ENCODE assay signal across 10 cellular contexts in genomic region chr15:52463638-52464037, GRCh38.
DNase-seq lines count a peak whose midpoint lies in the region; ATAC-seq, FAIRE-seq and TF ChIP-seq lines count a peak whose summit lies in the region.
"Had no signal": no experiment of that assay in that cellular context is flagged by ENCODE, and none has a peak within 500 bp of the region (broad histone marks: within the 10 kb centered on the region; RNA-seq: fewer than 3 reads in every experiment).

No MANE protein-coding gene starts in this region.

- H2AFZ ChIP-seq in HepG2 (ENCODE audit: low read length) = no peak overlapping the region
- no peak overlapping the region for H2AFZ ChIP-seq in SK-N-SH (ENCODE audit: low read depth)

- ATAC-seq in HepG2 = no peak
- no peak for ATAC-seq in right lobe of liver
- no peak for ATAC-seq in stimulated activated naive CD8-positive, alpha-beta T cell treated with anti-CD3 and anti-CD28 coated beads, Interleukin-15, Interleukin-2, amounts not matched to agents 100 U/mL and 50 U/mL, for 24 hours
- no peak for ATAC-seq in upper lobe of right lung

- TF ChIP-seq EP300 in HepG2 (IDR thresholded peaks at IDR 0.05; ENCODE audit: low read depth in 2 of 2, low read length in 2 of 2) (no peak), HepG2 (CRISPR knock-in tag; IDR thresholded peaks at IDR 0.05; ENCODE audit: borderline replicate concordance) (no peak), SK-N-SH (IDR thresholded peaks at IDR 0.05; ENCODE audit: borderline replicate concordance in 1 of 2, low read depth in 1 of 2, low read length in 1 of 2) (no peak)

- in situ Hi-C loops in HepG2 (cut with HindIII; ENCODE audit: extremely low pct_ligation_motif_present, low pct_unique_long_range_greater_than_20kb) = no loop called here

- TF ChIP-seq POLR2A in HepG2 (IDR thresholded peaks at IDR 0.05; ENCODE audit: insufficient read depth in 1 of 2, low read depth in 2 of 2, low read length in 2 of 2) = no peak
- no peak for TF ChIP-seq POLR2A in right lobe of liver (IDR thresholded peaks at IDR 0.05)

- H3K4me1 ChIP-seq in HepG2 (ENCODE audit: insufficient read depth, low read length) = no peaks in the 10 kb centered on the region
- no peaks in the 10 kb centered on the region for H3K4me1 ChIP-seq in right lobe of liver
- H3K4me1 ChIP-seq in SK-N-SH (ENCODE audit: control insufficient read depth in 1 of 2, insufficient read depth in 2 of 2, low read depth in 1 of 2, low read length in 1 of 2) = peaks cover 3 to 9% of the 10 kb centered on the region in 2 experiments; a peak in 2 of 4 replicates
- peaks cover 5% of the 10 kb centered on the region for H3K4me1 ChIP-seq in upper lobe of right lung
- H3K4me1 ChIP-seq in colonic mucosa = no peaks in the 10 kb centered on the region

- DNase-seq in HepG2 (ENCODE audit: low spot score) = no peak
- DNase-seq in right lobe of liver = no peak
- DNase-seq in SK-N-SH = no peak
- peak; percentile 31 for DNase-seq in fibroblast of peridontal ligament (ENCODE audit: extremely low read depth)
- DNase-seq in stimulated activated naive CD8-positive, alpha-beta T cell treated with anti-CD3 and anti-CD28 coated beads, Interleukin-15, Interleukin-2, amounts not matched to agents 100 U/mL and 50 U/mL, for 24 hours = no peak
- no peak for DNase-seq in upper lobe of right lung
- no peak for DNase-seq in colonic mucosa
- DNase-seq in AG20443 (ENCODE audit: low spot score) = no peak
- DNase-seq: activated T-cell treated with anti-CD3 and anti-CD28 coated beads, Interleukin-2, amount 50 U/mL, for 1 hour had no signal

- no TSS peak for BruUV-seq in HepG2 (replicated peaks; lab: Mats Ljungman, UMichigan)

- H3K79me2 ChIP-seq in HepG2 (ENCODE audit: insufficient read depth, low read length) (no peaks in the 10 kb centered on the region), SK-N-SH (ENCODE audit: insufficient read depth) (peaks cover 8% of the 10 kb centered on the region; the same call in 1 of the 2 replicates)

- H3K9me3 ChIP-seq in HepG2 (ENCODE audit: low read length) (no peaks in the 10 kb centered on the region), right lobe of liver (no peaks in the 10 kb centered on the region), SK-N-SH (no peaks in the 10 kb centered on the region), upper lobe of right lung (no peaks in the 10 kb centered on the region), colonic mucosa (no peaks in the 10 kb centered on the region)

- TF ChIP-seq RAD21 in HepG2 (CRISPR knock-in tag; IDR thresholded peaks at IDR 0.05) = no peak
- peak; percentile 32 for TF ChIP-seq RAD21 in SK-N-SH (IDR thresholded peaks at IDR 0.05; ENCODE audit: low read length)

- intact Hi-C loops in HepG2 (cut with micrococcal nuclease; ENCODE audit: unreplicated experiment) = loop anchor here (2.0 kb wide), 1 partner anchor 207 kb away; no protein-coding TSS in a partner anchor
- intact Hi-C loops in right lobe of liver (cut with DNase I) = no loop called here
- intact Hi-C loops in upper lobe of right lung (cut with DNase I) = no loop called here
- intact Hi-C loops in colonic mucosa (cut with DNase I) = no loop called here

- no peaks in the 10 kb centered on the region for H3K9me2 ChIP-seq in SK-N-SH

- TF ChIP-seq CTCF in HepG2 (CRISPR knock-in tag; IDR thresholded peaks at IDR 0.05) = peak; percentile 35
- no peak for TF ChIP-seq CTCF in right lobe of liver (IDR thresholded peaks at IDR 0.05)
- peak; percentile 36; the same call in 1 of the 2 replicates for TF ChIP-seq CTCF in SK-N-SH (IDR thresholded peaks at IDR 0.05)
- no peak for TF ChIP-seq CTCF in upper lobe of right lung (IDR thresholded peaks at IDR 0.05)
- TF ChIP-seq CTCF in colonic mucosa (IDR thresholded peaks at IDR 0.05) = no peak

- H3K36me3 ChIP-seq in HepG2 (replicated peaks in 1 of 2; ENCODE audit: control insufficient read depth in 1 of 2, insufficient read depth in 2 of 2, low read length in 2 of 2) (no peaks in the 10 kb centered on the region), right lobe of liver (no peaks in the 10 kb centered on the region), SK-N-SH (replicated peaks in 1 of 2; ENCODE audit: control insufficient read depth in 1 of 2, insufficient read depth in 2 of 2, low read length in 1 of 2) (no peaks in the 10 kb centered on the region), upper lobe of right lung (no peaks in the 10 kb centered on the region), colonic mucosa (no peaks in the 10 kb centered on the region)

- H3K27me3 ChIP-seq in HepG2 (ENCODE audit: control insufficient read depth in 1 of 2, insufficient read depth in 2 of 2, low read length in 2 of 2) (no peaks in the 10 kb centered on the region), right lobe of liver (no peaks in the 10 kb centered on the region), SK-N-SH (ENCODE audit: insufficient read depth) (no peaks in the 10 kb centered on the region), upper lobe of right lung (no peaks in the 10 kb centered on the region), colonic mucosa (no peaks in the 10 kb centered on the region)

- FAIRE-seq in HepG2 (lab: Jason Lieb, UNC) = no peak

- H4K20me1 ChIP-seq in HepG2 (ENCODE audit: insufficient read depth, low read length) (no peaks in the 10 kb centered on the region), SK-N-SH (ENCODE audit: insufficient read depth) (no peaks in the 10 kb centered on the region)

- H3K4me2 ChIP-seq in HepG2 (ENCODE audit: low read depth, low read length) (no peak overlapping the region), SK-N-SH (no peak overlapping the region; the same call in 1 of the 2 replicates)

- no peak overlapping the region for H3K4me3 ChIP-seq in HepG2 (replicated peaks in 1 of 3; ENCODE audit: insufficient read depth in 1 of 3, low read depth in 2 of 3, low read length in 3 of 3)
- no peak overlapping the region for H3K4me3 ChIP-seq in right lobe of liver
- no peak overlapping the region for H3K4me3 ChIP-seq in SK-N-SH (ENCODE audit: low read depth in 2 of 2, low read length in 1 of 2)
- H3K4me3 ChIP-seq in upper lobe of right lung = no peak overlapping the region
- H3K4me3 ChIP-seq in colonic mucosa = no peak overlapping the region

- POLR2A ChIA-PET in HepG2 (lab: Yijun Ruan, JAX) = no interaction called here
- POLR2A ChIA-PET in SK-N-SH (lab: Yijun Ruan, JAX) = no interaction called here

- H3K27ac ChIP-seq in HepG2 (ENCODE audit: extremely low read length, insufficient read depth, low read length) (no peak overlapping the region), right lobe of liver (no peak overlapping the region), SK-N-SH (ENCODE audit: low read depth in 2 of 2, low read length in 1 of 2) (no peak overlapping the region), upper lobe of right lung (no peak overlapping the region), colonic mucosa (no peak overlapping the region)
- H3K27ac ChIP-seq: HL-60 had no signal

- CTCF ChIA-PET in HepG2 (lab: Yijun Ruan, JAX; ENCODE audit: low intra/inter-chr PET ratio, low total read pairs) (no interaction called here), SK-N-SH (lab: Yijun Ruan, JAX) (interaction anchor here (1.2 kb wide), 1 partner anchor 132 kb away, joined by 3 read pairs; no protein-coding TSS in a partner anchor)

- H3K9ac ChIP-seq in HepG2 (ENCODE audit: insufficient read depth, low read depth, low read length) = no peak overlapping the region
- no peak overlapping the region for H3K9ac ChIP-seq in SK-N-SH
- H3K9ac ChIP-seq in colonic mucosa (ENCODE audit: low read depth in 2 of 2, low read length in 2 of 2) = peak overlapping the region in 1 of 2 donors; percentile 35

- no peaks in the 10 kb centered on the region for H3F3A ChIP-seq in SK-N-SH (replicated peaks; ENCODE audit: insufficient read depth)

TF ChIP-seq in HepG2, 621 proteins besides CTCF, POLR2A, EP300 and RAD21:
- TF ChIP-seq ZNF747 (CRISPR knock-in tag; IDR thresholded peaks at IDR 0.05; ENCODE audit: borderline replicate concordance) (no peak), STAG1 (CRISPR knock-in tag; IDR thresholded peaks at IDR 0.05) (peak; percentile 47)

TF ChIP-seq in SK-N-SH, 30 proteins besides CTCF, POLR2A, EP300 and RAD21:
- TF ChIP-seq POLR2AphosphoS5 (IDR thresholded peaks at IDR 0.05; ENCODE audit: low read depth, low read length) = no peak
- TF ChIP-seq MEF2A (IDR thresholded peaks at IDR 0.05; ENCODE audit: borderline replicate concordance, low read depth) = no peak
- TF ChIP-seq RCOR1 (IDR thresholded peaks at IDR 0.05; ENCODE audit: low read length) = no peak
- TF ChIP-seq SMC3 (IDR thresholded peaks at IDR 0.05; ENCODE audit: low read depth, low read length) = no peak
- TF ChIP-seq TAF1 (IDR thresholded peaks at IDR 0.05; ENCODE audit: borderline replicate concordance, low read depth, low read length) = no peak
- no peak for TF ChIP-seq GABPA (IDR thresholded peaks at IDR 0.05; ENCODE audit: low read depth)
- no peak for TF ChIP-seq MAX (IDR thresholded peaks at IDR 0.05; ENCODE audit: low read depth)
- TF ChIP-seq FOXJ3 (CRISPR knock-in tag; IDR thresholded peaks at IDR 0.05) = no peak
- TF ChIP-seq MXI1 (IDR thresholded peaks at IDR 0.05; ENCODE audit: low read depth, low read length) = no peak

Comparison
In these comparisons a context has a peak if more than half of its experiments do, and no peak if none do; other contexts are left out.
1. CTCF ChIP-seq: peak in HepG2 (single experiment) and SK-N-SH (single experiment); none in right lobe of liver (0 of 4), upper lobe of right lung (single experiment) and colonic mucosa (single experiment).
2. Of the 25 proteins assayed by ChIP-seq in both HepG2 and SK-N-SH: peak only in HepG2: none; only in SK-N-SH: RAD21; in both: CTCF; in neither: 23.